ENCODE assay signal across 8 cellular contexts in genomic region chr18:48947102-48947501, GRCh38. TPM values are rescaled to one million over a fixed set of nuclear protein-coding genes. Genes with fewer than 3 reads are reported as not detected.
DNase-seq lines count a peak whose midpoint lies in the region; ATAC-seq, FAIRE-seq and TF ChIP-seq lines count a peak whose summit lies in the region.

No MANE protein-coding gene starts in this region.

- H3K36me3 ChIP-seq in cardiac muscle cell: peaks cover 19% of the 10 kb centered on the region
- peaks cover 0 to 9% of the 10 kb centered on the region in 2 experiments for H3K36me3 ChIP-seq in GM12878 (ENCODE audit: control insufficient read depth in 2 of 2, insufficient read depth in 2 of 2, low read length in 1 of 2)
- peaks cover 0 to 10% of the 10 kb centered on the region in 2 donors for H3K36me3 ChIP-seq in lung (ENCODE audit: control insufficient read depth in 2 of 2, insufficient read depth in 2 of 2, low read length in 2 of 2)
- peaks cover 2% of the 10 kb centered on the region for H3K36me3 ChIP-seq in urinary bladder (ENCODE audit: insufficient read depth)

- CTCF ChIA-PET in GM12878 (lab: Yijun Ruan, JAX): interaction anchor here (0.7 to 2.6 kb wide), 9 partner anchors 10 to 1654 kb away, joined by 3 to 14 read pairs (median 3); no protein-coding TSS in a partner anchor

- FAIRE-seq in GM12878 (lab: Jason Lieb, UNC): no peak

- H3K9me3 ChIP-seq in cardiac muscle cell (ENCODE audit: low read depth): no peaks in the 10 kb centered on the region
- no peaks in the 10 kb centered on the region for H3K9me3 ChIP-seq in GM12878 (replicated peaks; ENCODE audit: control insufficient read depth, insufficient read depth, low read length)
- H3K9me3 ChIP-seq in lung (ENCODE audit: control insufficient read depth in 2 of 2, insufficient read depth in 1 of 2, low read length in 1 of 2): no peaks in the 10 kb centered on the region

- peak overlapping the region; percentile 93 for H3K4me2 ChIP-seq in GM12878 (ENCODE audit: control insufficient read depth, insufficient read depth)

- TF ChIP-seq CTCF in cardiac muscle cell (IDR thresholded peaks at IDR 0.05; ENCODE audit: low read depth, low read length) (no peak), GM12878 (IDR thresholded peaks at IDR 0.05 in 2 of 3, conservative IDR thresholded peaks at IDR 0.05 in 1 of 3; ENCODE audit: control insufficient read depth in 2 of 3, extremely low read depth in 1 of 3, insufficient read depth in 1 of 3, low read depth in 3 of 3, low read length in 3 of 3) (no peak), lung (IDR thresholded peaks at IDR 0.05; ENCODE audit: control extremely low read depth, extremely low read depth) (no peak)

- TF ChIP-seq RAD21 in GM12878 (IDR thresholded peaks at IDR 0.05; ENCODE audit: insufficient read depth, low read depth, low read length): no peak

- peak overlapping the region; percentile 96 for H3K27ac ChIP-seq in cardiac muscle cell
- peak overlapping the region; percentile 71 for H3K27ac ChIP-seq in GM12878 (ENCODE audit: control insufficient read depth, insufficient read depth)
- peak overlapping the region; percentile 58 to 61 for H3K27ac ChIP-seq in lung (ENCODE audit: low read depth in 1 of 2, low read length in 1 of 2)
- no peak overlapping the region for H3K27ac ChIP-seq in urinary bladder (ENCODE audit: low read depth)

- DNase-seq in cardiac muscle cell (ENCODE audit: low read depth in 1 of 2, low spot score in 1 of 2) (no peak), cardiac septum (ENCODE audit: low spot score) (no peak), GM12878 (ENCODE audit: low read depth, low spot score) (no peak), lung (ENCODE audit: low spot score) (no peak), foreskin melanocyte (no peak), Kasumi-1 (lab: John Stamatoyannopoulos, UW) (no peak)

- RAD21 ChIA-PET in GM12878 (lab: Charles Lee; ENCODE audit: unreplicated experiment): interaction anchor here (0.6 to 4.9 kb wide), 11 partner anchors 9 to 232 kb away, joined by 3 to 41 read pairs (median 5); no protein-coding TSS in a partner anchor

- WGBS in GM12878 (ENCODE audit: insufficient coverage, insufficient replicate concordance, low lambda C conversion rate, missing lambda C conversion rate): 16% methylated on average over 10 of the region's 10 CpGs
- 35 to 66% methylated on average over 10 of the region's 10 CpGs for WGBS in lung, 2 donors
- 15% methylated on average over 10 of the region's 10 CpGs for WGBS in urinary bladder

- no peak for TF ChIP-seq EP300 in GM12878 (IDR thresholded peaks at IDR 0.05; ENCODE audit: borderline replicate concordance in 1 of 2, control insufficient read depth in 1 of 2, low read depth in 2 of 2, low read length in 2 of 2)

- H3K4me1 ChIP-seq in cardiac muscle cell (ENCODE audit: low read depth) (peaks cover 54% of the 10 kb centered on the region), GM12878 (ENCODE audit: control insufficient read depth, insufficient read depth, low read length) (peaks cover 16% of the 10 kb centered on the region), lung (ENCODE audit: control insufficient read depth in 2 of 2, insufficient read depth in 2 of 2, low read length in 2 of 2) (peaks cover 7 to 34% of the 10 kb centered on the region in 2 donors), urinary bladder (ENCODE audit: insufficient read depth) (peaks cover 10% of the 10 kb centered on the region)

- in situ Hi-C loops in GM12878 (cut with MboI): loop anchor here (10.0 to 25.0 kb wide), 2 partner anchors 228 to 1340 kb away; partner anchors contain the start of genes CXXC1 and MBD1

- H3K4me3 ChIP-seq in cardiac muscle cell (peak overlapping the region; percentile 100), GM12878 (peak overlapping the region; percentile 92), lung (peak overlapping the region; percentile 62), urinary bladder (ENCODE audit: low read depth, low read length) (peak overlapping the region; percentile 88)

- BruUV-seq in GM12878 (replicated peaks; lab: Mats Ljungman, UMichigan): no TSS peak

- H2AFZ ChIP-seq in GM12878 (ENCODE audit: control insufficient read depth, low read depth, low read length): no peak overlapping the region

- intact Hi-C loops in cardiac septum (cut with DNase I): loop anchor here (5.0 kb wide), 1 partner anchor 95 kb away; no protein-coding TSS in a partner anchor
- intact Hi-C loops in GM12878 (cut with micrococcal nuclease; ENCODE audit: unreplicated experiment): loop anchor here (5.0 kb wide), 1 partner anchor 215 kb away; no protein-coding TSS in a partner anchor

- peaks cover 95% of the 10 kb centered on the region for H3K79me2 ChIP-seq in GM12878 (ENCODE audit: control insufficient read depth, insufficient read depth, low read length)

- POLR2A ChIA-PET in GM12878 (lab: Charles Lee): interaction anchor here (0.7 to 7.5 kb wide), 9 partner anchors 8 to 146 kb away, joined by 3 to 71 read pairs (median 3); no protein-coding TSS in a partner anchor

- peak overlapping the region; percentile 81 for H3K9ac ChIP-seq in GM12878 (ENCODE audit: control insufficient read depth, insufficient read depth, low read length)

- H4K20me1 ChIP-seq in GM12878 (ENCODE audit: control insufficient read depth, insufficient read depth): peaks cover 4% of the 10 kb centered on the region; the same call in 1 of the 2 replicates

- ATAC-seq in GM12878 (no peak), lung (ENCODE audit: insufficient read depth, low FRiP score) (no peak), HG03521 (IDR thresholded peaks at IDR 0.05; ENCODE audit: unreplicated experiment) (no peak)

- TF ChIP-seq POLR2A in GM12878 (IDR thresholded peaks at IDR 0.05; ENCODE audit: low read depth, low read length): no peak

- SMC1A ChIA-PET in GM12878 (lab: Charles Lee; ENCODE audit: uncharacterized antibody, unreplicated experiment): interaction anchor here (0.9 to 5.8 kb wide), 13 partner anchors 10 to 215 kb away, joined by 3 to 55 read pairs (median 9); no protein-coding TSS in a partner anchor

- H3K27me3 ChIP-seq in cardiac muscle cell: no peaks in the 10 kb centered on the region
- no peaks in the 10 kb centered on the region for H3K27me3 ChIP-seq in GM12878 (replicated peaks in 1 of 2; ENCODE audit: control insufficient read depth in 2 of 2, insufficient read depth in 2 of 2, low read length in 1 of 2)
- H3K27me3 ChIP-seq in lung (ENCODE audit: control insufficient read depth, insufficient read depth): no peaks in the 10 kb centered on the region

TF ChIP-seq in GM12878, 131 proteins besides CTCF, POLR2A, EP300 and RAD21 (continues in another document):
- TF ChIP-seq BHLHE40 (IDR thresholded peaks at IDR 0.05; ENCODE audit: borderline replicate concordance in 1 of 2, low read depth in 2 of 2, low read length in 1 of 2) (no peak), ZBED1 (IDR thresholded peaks at IDR 0.05; ENCODE audit: borderline replicate concordance) (no peak), PKNOX1 (IDR thresholded peaks at IDR 0.05) (no peak), ZNF24 (IDR thresholded peaks at IDR 0.05) (no peak), YBX1 (IDR thresholded peaks at IDR 0.05) (no peak), BCL11A (IDR thresholded peaks at IDR 0.05; ENCODE audit: low read depth, low read length) (no peak), SMC3 (IDR thresholded peaks at IDR 0.05; ENCODE audit: borderline replicate concordance, low read length) (no peak), MTA3 (IDR thresholded peaks at IDR 0.05; ENCODE audit: borderline replicate concordance, low read length) (no peak), NFIC (IDR thresholded peaks at IDR 0.05; ENCODE audit: low read depth, low read length) (no peak)

RNA-seq across cellular contexts. Expression of gene SMAD7, which starts 3.7 kb away (rescaled TPM):
- 93.1 and 129 TPM in 2 replicates for total RNA-seq in cardiac muscle cell
- polyA plus RNA-seq in cardiac muscle cell: 60.1 and 80.8 TPM in 2 replicates
- 42.4 TPM for total RNA-seq in cardiac septum
- 36.4 and 43.3 TPM in 2 replicates for total RNA-seq in GM12878 (2013; cell fraction: nucleolus; rRNA removed)
- total RNA-seq in GM12878 (2014; rRNA removed): 11.7 and 14.8 TPM in 2 replicates
- total RNA-seq in GM12878 (2014; rRNA removed; fragmentation: Illumina TruSeq; extraction: Trizol): 8.4 and 10.3 TPM in 2 replicates
- total RNA-seq in GM12878 (2021): 13.1 and 14.1 TPM in 2 replicates
- polyA plus RNA-seq in GM12878 (2011; ENCODE audit: low read depth): 2.7 TPM
- 19.0 and 22.5 TPM in 2 replicates for polyA plus RNA-seq in GM12878 (2011; rRNA removed)
- polyA plus RNA-seq in GM12878 (2011; cell fraction: cytosol; rRNA removed): 24.3 and 24.7 TPM in 2 replicates
- 34.6 and 47.7 TPM in 2 replicates for polyA plus RNA-seq in GM12878 (2011; cell fraction: nucleus; rRNA removed)
- polyA plus RNA-seq in GM12878 (2012): 7.3 and 8.5 TPM in 2 replicates
- polyA plus RNA-seq in GM12878 (2014; fragmentation: Illumina TruSeq; extraction: Trizol): 4.3 and 6.4 TPM in 2 replicates
- polyA plus RNA-seq in GM12878 (2014; fragmentation: Nextera tagmentation; extraction: Ambion mirVana): 1 to 10 TPM; 1.3 to 1.8 TPM
- 8.6 and 9.7 TPM in 2 replicates for polyA plus RNA-seq in GM12878 (2014; rRNA removed)
- polyA plus RNA-seq in GM12878 (2016; fragmentation: Nextera tagmentation; extraction: Ambion mirVana): 1 to 10 TPM; 2.0 to 3.8 TPM
- polyA minus RNA-seq in GM12878 (2011; rRNA and poly(A)+ RNA removed): 28.1 and 47.6 TPM in 2 replicates
- 16.8 and 23.7 TPM in 2 replicates for polyA minus RNA-seq in GM12878 (2011; cell fraction: cytosol; rRNA and poly(A)+ RNA removed)
- polyA minus RNA-seq in GM12878 (2011; cell fraction: nucleus; rRNA and poly(A)+ RNA removed): 23.5 and 38.0 TPM in 2 replicates
- 10 to 100 TPM; 39.1 to 58.8 TPM for total RNA-seq in lung
- 10 to 100 TPM; 11.8 to 32.5 TPM for polyA plus RNA-seq in lung
- 25.6 TPM for total RNA-seq in urinary bladder
- polyA plus RNA-seq in urinary bladder: 31.5 TPM
